Comparison of ENCODE assay signal across 1 cellular context in genomic region chr9:104772707-104773106, GRCh38.
TF ChIP-seq lines count a peak whose summit lies in the region.

No MANE protein-coding gene starts in this region.

TF ChIP-seq in H1, 55 proteins besides CTCF, POLR2A, EP300 and RAD21 (continued from another document):
- no peak for TF ChIP-seq RNF2 (IDR thresholded peaks at IDR 0.05; ENCODE audit: borderline replicate concordance, low read depth, low read length, missing control alignments, poor library complexity, severe bottlenecking)
- TF ChIP-seq TCF12 (IDR thresholded peaks at IDR 0.05; ENCODE audit: low read depth, low read length), result no peak
- TF ChIP-seq CHD1 (IDR thresholded peaks at IDR 0.05; ENCODE audit: low read depth, low read length), result no peak
- no peak for TF ChIP-seq ATF2 (IDR thresholded peaks at IDR 0.05; ENCODE audit: low read length)
- no peak for TF ChIP-seq BACH1 (IDR thresholded peaks at IDR 0.05; ENCODE audit: low read length)
- TF ChIP-seq NANOG (IDR thresholded peaks at IDR 0.05; ENCODE audit: insufficient read depth, low read depth, low read length, poor library complexity, severe bottlenecking), result no peak
- TF ChIP-seq SAP30 (IDR thresholded peaks at IDR 0.05; ENCODE audit: insufficient read depth, insufficient replicate concordance, low read length), result no peak
- TF ChIP-seq KDM1A (IDR thresholded peaks at IDR 0.05; ENCODE audit: borderline replicate concordance, low read length), result no peak
- TF ChIP-seq SIN3A (conservative IDR thresholded peaks at IDR 0.05 in 1 of 2, IDR thresholded peaks at IDR 0.05 in 1 of 2; ENCODE audit: low read depth in 1 of 2, low read length in 2 of 2), result no peak
- no peak for TF ChIP-seq KDM5A (IDR thresholded peaks at IDR 0.05; ENCODE audit: low read length)
